20 cellular contexts compared by ENCODE assay signal in the genomic region with DNA sequence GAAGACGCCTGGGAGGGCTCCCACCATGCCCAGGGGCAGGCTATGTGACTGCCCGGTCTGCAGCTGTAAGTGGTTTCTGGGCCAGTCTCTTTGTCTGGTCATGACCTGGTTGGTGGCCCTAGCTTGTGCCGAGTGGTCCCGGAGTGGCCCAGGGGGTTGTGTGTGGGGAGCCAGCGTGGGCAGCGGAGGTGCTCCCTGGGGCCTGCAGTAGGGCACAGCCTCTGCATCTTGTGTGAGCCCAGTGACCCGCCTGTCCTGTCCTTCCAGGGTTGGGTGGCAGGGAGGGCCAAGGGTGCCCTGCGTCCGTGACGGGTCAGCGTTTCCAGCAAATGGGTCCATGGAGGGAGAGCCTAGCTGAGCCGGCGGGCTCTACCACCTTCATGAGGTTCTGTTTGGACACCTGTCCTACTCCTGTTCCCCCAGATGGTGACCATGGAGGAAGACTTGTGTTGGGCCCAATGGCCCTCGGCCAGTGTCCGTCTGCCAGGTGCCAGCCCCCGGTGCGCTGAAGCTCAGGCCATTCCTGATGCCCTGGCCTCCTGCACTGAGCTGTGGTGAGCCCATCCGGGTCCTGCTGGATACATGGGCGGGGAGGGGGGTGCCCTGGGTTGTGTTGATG.
DNase-seq lines count a peak whose midpoint lies in the region; ATAC-seq and TF ChIP-seq lines count a peak whose summit lies in the region.
"Had no signal": no experiment of that assay in that cellular context is flagged by ENCODE, and none has a peak within 500 bp of the region (broad histone marks: within the 10 kb centered on the region; RNA-seq: fewer than 3 reads in every experiment).

No MANE protein-coding gene starts in this region.

- H3K4me3 ChIP-seq in left ventricle myocardium inferior: no peak overlapping the region
- H3K4me3 ChIP-seq: gastroesophageal sphincter, SJCRH30, smooth muscle cell, tibial nerve had no signal

- no peaks in the 10 kb centered on the region for H3K36me3 ChIP-seq in left ventricle myocardium inferior
- H3K36me3 ChIP-seq: gastroesophageal sphincter, SJCRH30, tibial nerve had no signal

- no peaks in the 10 kb centered on the region for H3K4me1 Mint-ChIP-seq in activated CD4-positive, alpha-beta T cell treated with anti-CD3 and anti-CD28 coated beads, Interleukin-2, amount 10 ng/mL, durations not matched to agents 24 days and 14 days
- H3K4me1 Mint-ChIP-seq in T-helper 17 cell: no peaks in the 10 kb centered on the region
- H3K4me1 Mint-ChIP-seq: activated CD4-positive, alpha-beta T cell treated with anti-CD3 and anti-CD28 coated beads for 36 hours; stimulated activated effector memory CD8-positive, alpha-beta T cell treated with anti-CD3 and anti-CD28 coated beads, Interleukin-12 subunit alpha, Interleukin-12 subunit beta, amount 100 ng/mL, for 72 hours had no signal

- no peak overlapping the region for H3K4me3 Mint-ChIP-seq in activated CD4-positive, alpha-beta T cell treated with anti-CD3 and anti-CD28 coated beads, Interleukin-2, amount 10 ng/mL, durations not matched to agents 24 days and 14 days
- no peak overlapping the region for H3K4me3 Mint-ChIP-seq in T-helper 17 cell
- H3K4me3 Mint-ChIP-seq: activated CD4-positive, alpha-beta T cell treated with anti-CD3 and anti-CD28 coated beads for 36 hours; stimulated activated effector memory CD8-positive, alpha-beta T cell treated with anti-CD3 and anti-CD28 coated beads, Interleukin-12 subunit alpha, Interleukin-12 subunit beta, amount 100 ng/mL, for 72 hours had no signal

- H3K27me3 Mint-ChIP-seq in activated CD4-positive, alpha-beta T cell treated with anti-CD3 and anti-CD28 coated beads, Interleukin-2, amount 10 ng/mL, durations not matched to agents 24 days and 14 days: no peaks in the 10 kb centered on the region
- no peaks in the 10 kb centered on the region for H3K27me3 Mint-ChIP-seq in T-helper 17 cell
- H3K27me3 Mint-ChIP-seq: activated CD4-positive, alpha-beta T cell treated with anti-CD3 and anti-CD28 coated beads for 36 hours had no signal

- peak; percentile 43 for DNase-seq in activated CD4-positive, alpha-beta T cell treated with anti-CD3 and anti-CD28 coated beads, Interleukin-2, amount 10 ng/mL, durations not matched to agents 24 days and 14 days
- no peak for DNase-seq in activated CD4-positive, alpha-beta T cell treated with anti-CD3 and anti-CD28 coated beads for 4 hours
- DNase-seq in T-helper 17 cell (peak in 2 of 3 donors; percentile 5 to 7), left ventricle myocardium inferior (peak; percentile 8), posterior vena cava (ENCODE audit: low spot score) (peak; percentile 70), NCI-H128 (lab: John Stamatoyannopoulos, UW; ENCODE audit: unreplicated experiment) (no peak), erythroblast (lab: John Stamatoyannopoulos, UW) (no peak), GDM1 (lab: John Stamatoyannopoulos, UW) (no peak)
- DNase-seq: activated CD4-positive, alpha-beta T cell treated with anti-CD3 and anti-CD28 coated beads for 36 hours; anterior cingulate cortex; DMS53; IMR-90; NCI-H1930; NCI-H510A had no signal

- no peak overlapping the region for H3K27ac ChIP-seq in left ventricle myocardium inferior (replicated peaks)
- H3K27ac ChIP-seq: epithelial cell of prostate, gastroesophageal sphincter, SJCRH30, tibial nerve had no signal

- intact Hi-C loops in activated CD4-positive, alpha-beta T cell treated with anti-CD3 and anti-CD28 coated beads, Interleukin-2, amount 10 ng/mL, durations not matched to agents 24 days and 14 days (cut with micrococcal nuclease): no loop called here
- intact Hi-C loops in left ventricle myocardium inferior (cut with micrococcal nuclease) (no loop called here), posterior vena cava (cut with DNase I) (loop anchor here in 1 of 2 donors (5.0 kb wide), 1 partner anchor 1363 kb away; no protein-coding TSS in a partner anchor)

- peaks cover 9% of the 10 kb centered on the region for H3K9me3 Mint-ChIP-seq in activated CD4-positive, alpha-beta T cell treated with anti-CD3 and anti-CD28 coated beads, Interleukin-2, amount 10 ng/mL, durations not matched to agents 24 days and 14 days

- ATAC-seq in T-helper 17 cell: no peak
- ATAC-seq: activated CD4-positive, alpha-beta T cell treated with anti-CD3 and anti-CD28 coated beads for 36 hours; gastroesophageal sphincter; stimulated activated effector memory CD8-positive, alpha-beta T cell treated with anti-CD3 and anti-CD28 coated beads, Interleukin-12 subunit alpha, Interleukin-12 subunit beta, amount 100 ng/mL, for 72 hours had no signal

- H3K27ac Mint-ChIP-seq in activated CD4-positive, alpha-beta T cell treated with anti-CD3 and anti-CD28 coated beads, Interleukin-2, amount 10 ng/mL, durations not matched to agents 24 days and 14 days: no peak overlapping the region
- no peak overlapping the region for H3K27ac Mint-ChIP-seq in T-helper 17 cell
- H3K27ac Mint-ChIP-seq: activated CD4-positive, alpha-beta T cell treated with anti-CD3 and anti-CD28 coated beads for 36 hours; stimulated activated effector memory CD8-positive, alpha-beta T cell treated with anti-CD3 and anti-CD28 coated beads, Interleukin-12 subunit alpha, Interleukin-12 subunit beta, amount 100 ng/mL, for 72 hours had no signal

- TF ChIP-seq CTCF in left ventricle myocardium inferior (IDR thresholded peaks at IDR 0.05; ENCODE audit: borderline replicate concordance): no peak

- no peaks in the 10 kb centered on the region for H3K27me3 ChIP-seq in left ventricle myocardium inferior (ENCODE audit: low read depth)
- H3K27me3 ChIP-seq: gastroesophageal sphincter, SJCRH30, tibial nerve had no signal

- H3K9me3 ChIP-seq in T-helper 17 cell (ENCODE audit: control insufficient read depth, low read length, poor library complexity, severe bottlenecking) (no peaks in the 10 kb centered on the region), left ventricle myocardium inferior (replicated peaks) (peaks cover 58% of the 10 kb centered on the region)
- H3K9me3 ChIP-seq: SJCRH30 had no signal

- H3K36me3 Mint-ChIP-seq in activated CD4-positive, alpha-beta T cell treated with anti-CD3 and anti-CD28 coated beads, Interleukin-2, amount 10 ng/mL, durations not matched to agents 24 days and 14 days (ENCODE audit: low read depth): no peaks in the 10 kb centered on the region
- no peaks in the 10 kb centered on the region for H3K36me3 Mint-ChIP-seq in T-helper 17 cell (ENCODE audit: low read depth)
- H3K36me3 Mint-ChIP-seq: stimulated activated effector memory CD8-positive, alpha-beta T cell treated with anti-CD3 and anti-CD28 coated beads, Interleukin-12 subunit alpha, Interleukin-12 subunit beta, amount 100 ng/mL, for 72 hours had no signal

- no peak for TF ChIP-seq POLR2A in erythroblast (IDR thresholded peaks at IDR 0.05; ENCODE audit: low read length)

- H3K4me1 ChIP-seq in left ventricle myocardium inferior: no peaks in the 10 kb centered on the region
- H3K4me1 ChIP-seq: gastroesophageal sphincter, SJCRH30, tibial nerve had no signal

Comparison
In these comparisons a context has a peak if more than half of its experiments do, and no peak if none do; other contexts are left out.
1. DNase-seq: peak in activated CD4-positive, alpha-beta T cell treated with anti-CD3 and anti-CD28 coated beads, Interleukin-2, amount 10 ng/mL, durations not matched to agents 24 days and 14 days (single experiment), T-helper 17 cell (2 of 3), left ventricle myocardium inferior (single experiment) and posterior vena cava (single experiment); none in activated CD4-positive, alpha-beta T cell treated with anti-CD3 and anti-CD28 coated beads for 4 hours (0 of 2), NCI-H128 (single experiment), erythroblast (0 of 2) and GDM1 (single experiment).